In genomic region chr5:67752357-67752708, GRCh38 we compare ENCODE assay signal across 24 cellular contexts.
"Had no signal": no experiment of that assay in that cellular context is flagged by ENCODE, and none has a peak within 500 bp of the region (broad histone marks: within the 10 kb centered on the region; RNA-seq: fewer than 3 reads in every experiment).

No MANE protein-coding gene starts in this region.

- H3K27me3 Mint-ChIP-seq: activated CD4-positive, alpha-beta memory T cell treated with anti-CD3 and anti-CD28 coated beads for 36 hours; activated CD4-positive, alpha-beta T cell treated with anti-CD3 and anti-CD28 coated beads, Interleukin-2, amount 10 ng/mL, durations not matched to agents 7 days and 5 days; activated naive CD8-positive, alpha-beta T cell; brain had no signal

- H3K36me3 Mint-ChIP-seq: activated CD4-positive, alpha-beta memory T cell treated with anti-CD3 and anti-CD28 coated beads for 36 hours had no signal

- H3K36me3 ChIP-seq: cardiac muscle cell had no signal

- H3K27ac Mint-ChIP-seq: activated CD4-positive, alpha-beta memory T cell treated with anti-CD3 and anti-CD28 coated beads for 36 hours; activated CD4-positive, alpha-beta T cell treated with anti-CD3 and anti-CD28 coated beads, Interleukin-2, amount 10 ng/mL, durations not matched to agents 7 days and 5 days; activated naive CD4-positive, alpha-beta T cell treated with anti-CD3 and anti-CD28 coated beads for 36 hours; activated naive CD8-positive, alpha-beta T cell; activated T-helper 17 cell treated with anti-CD3 and anti-CD28 coated beads, Interleukin-2, amount 50 U/mL, for 72 hours; brain; T-helper 17 cell had no signal

- ATAC-seq: activated T-cell treated with anti-CD3 and anti-CD28 coated beads, Interleukin-2, amount 50 U/mL, for 4 hours; activated T-helper 17 cell treated with anti-CD3 and anti-CD28 coated beads, Interleukin-2, amount 50 U/mL, for 72 hours; PC-3; T-helper 17 cell had no signal

- H3K4me3 Mint-ChIP-seq: activated CD4-positive, alpha-beta memory T cell treated with anti-CD3 and anti-CD28 coated beads for 36 hours; activated CD4-positive, alpha-beta T cell treated with anti-CD3 and anti-CD28 coated beads, Interleukin-2, amount 10 ng/mL, durations not matched to agents 7 days and 5 days; activated naive CD4-positive, alpha-beta T cell treated with anti-CD3 and anti-CD28 coated beads for 36 hours; activated naive CD8-positive, alpha-beta T cell; activated T-cell treated with anti-CD3 and anti-CD28 coated beads, Interleukin-2, amount 50 U/mL, for 4 hours; activated T-helper 17 cell treated with anti-CD3 and anti-CD28 coated beads, Interleukin-2, amount 50 U/mL, for 72 hours; brain; T-helper 17 cell had no signal

- FAIRE-seq: astrocyte had no signal

- H3K4me3 ChIP-seq: cardiac muscle cell had no signal

- H3K4me1 Mint-ChIP-seq: activated CD4-positive, alpha-beta T cell treated with anti-CD3 and anti-CD28 coated beads, Interleukin-2, amount 10 ng/mL, durations not matched to agents 7 days and 5 days; activated T-helper 17 cell treated with anti-CD3 and anti-CD28 coated beads, Interleukin-2, amount 50 U/mL, for 72 hours; brain; T-helper 17 cell had no signal

- H3K27me3 ChIP-seq: cardiac muscle cell had no signal

- DNase-seq: activated CD4-positive, alpha-beta memory T cell treated with anti-CD3 and anti-CD28 coated beads for 36 hours; activated CD4-positive, alpha-beta T cell treated with anti-CD3 and anti-CD28 coated beads, Interleukin-2, amount 10 ng/mL, durations not matched to agents 7 days and 5 days; activated CD4-positive, CD25-positive, alpha-beta regulatory T cell; activated CD8-positive, alpha-beta memory T cell treated with anti-CD3 and anti-CD28 coated beads for 24 hours; activated gamma-delta T cell; activated naive CD4-positive, alpha-beta T cell treated with anti-CD3 and anti-CD28 coated beads for 36 hours; activated T-cell treated with anti-CD3 and anti-CD28 coated beads, Interleukin-2, amount 50 U/mL, for 4 hours; amygdala; Kasumi-1; KBM-7; NCI-H1105 treated with DMSO at 0.1 percent for 48 hours; NCI-H1436 treated with DMSO at 0.1 percent for 48 hours; NCI-H187; NCI-H2081; NCI-H526; PC-3; SHP77 treated with DMSO at 0.1 percent for 48 hours; T-helper 17 cell; T-helper 9 cell had no signal

- H3K27ac ChIP-seq: cardiac muscle cell had no signal
